ENCODE assay signal across 1 cellular context in genomic region chr6:32154514-32155161, GRCh38.
TF ChIP-seq lines count a peak whose summit lies in the region.

No MANE protein-coding gene starts in this region.

TF ChIP-seq in HepG2, 621 proteins besides CTCF, POLR2A, EP300 and RAD21 (continued from another document and continues in another):
- TF ChIP-seq BRD4 (CRISPR knock-in tag; IDR thresholded peaks at IDR 0.05) (0 out of 2 replicates have a peak, but pooled peaks have one; percentile 47), ONECUT2 (CRISPR knock-in tag; IDR thresholded peaks at IDR 0.05) (peak; percentile 25; the same call in 1 of the 2 replicates), ZEB1 (IDR thresholded peaks at IDR 0.05; ENCODE audit: insufficient replicate concordance, low read depth) (no peak), ZNF749 (CRISPR knock-in tag; IDR thresholded peaks at IDR 0.05; ENCODE audit: borderline replicate concordance) (no peak), ZSCAN31 (CRISPR knock-in tag; IDR thresholded peaks at IDR 0.05; ENCODE audit: low read depth) (peak; percentile 47; the same call in 1 of the 2 replicates), ZNF12 (CRISPR knock-in tag; IDR thresholded peaks at IDR 0.05) (no peak; the same call in 1 of the 2 replicates), TAF1 (CRISPR knock-in tag; IDR thresholded peaks at IDR 0.05) (no peak), NFRKB (IDR thresholded peaks at IDR 0.05) (no peak), RBM22 (optimal IDR thresholded peaks at IDR 0.05; ENCODE audit: low read length) (no peak), MED13 (CRISPR knock-in tag; IDR thresholded peaks at IDR 0.05) (no peak), ZNF441 (CRISPR knock-in tag; IDR thresholded peaks at IDR 0.05; ENCODE audit: borderline replicate concordance) (0 out of 2 replicates have a peak, but pooled peaks have one; percentile 10), ZNF335 (CRISPR knock-in tag; IDR thresholded peaks at IDR 0.05) (no peak; the same call in 1 of the 2 replicates), MZF1 (CRISPR knock-in tag; IDR thresholded peaks at IDR 0.05; ENCODE audit: borderline replicate concordance) (peak; percentile 92; the same call in 1 of the 2 replicates), SNAI1 (CRISPR knock-in tag; IDR thresholded peaks at IDR 0.05; ENCODE audit: borderline replicate concordance) (no peak; the same call in 1 of the 2 replicates), HCFC1 (IDR thresholded peaks at IDR 0.05; ENCODE audit: low read depth, low read length) (no peak), ZNF207 (IDR thresholded peaks at IDR 0.05; ENCODE audit: borderline replicate concordance) (no peak), ZNF556 (CRISPR knock-in tag; IDR thresholded peaks at IDR 0.05; ENCODE audit: borderline replicate concordance) (no peak), ZNF782 (CRISPR knock-in tag; IDR thresholded peaks at IDR 0.05; ENCODE audit: borderline replicate concordance) (no peak; the same call in 1 of the 2 replicates), HMGXB3 (CRISPR knock-in tag; IDR thresholded peaks at IDR 0.05; ENCODE audit: borderline replicate concordance) (no peak), NPAS2 (CRISPR knock-in tag; IDR thresholded peaks at IDR 0.05; ENCODE audit: borderline replicate concordance) (no peak), MAF1 (CRISPR knock-in tag; IDR thresholded peaks at IDR 0.05; ENCODE audit: borderline replicate concordance) (0 out of 2 replicates have a peak, but pooled peaks have one; percentile 24), ZNF432 (CRISPR knock-in tag; IDR thresholded peaks at IDR 0.05; ENCODE audit: borderline replicate concordance) (no peak), E2F2 (CRISPR knock-in tag; IDR thresholded peaks at IDR 0.05; ENCODE audit: borderline replicate concordance) (no peak), ZNF468 (CRISPR knock-in tag; IDR thresholded peaks at IDR 0.05) (no peak), HMGA1 (CRISPR knock-in tag; conservative IDR thresholded peaks at IDR 0.05) (no peak), MLLT10 (CRISPR knock-in tag; IDR thresholded peaks at IDR 0.05) (no peak), ATM (IDR thresholded peaks at IDR 0.05; ENCODE audit: borderline replicate concordance) (no peak), TEAD3 (CRISPR knock-in tag; optimal IDR thresholded peaks at IDR 0.05; ENCODE audit: borderline replicate concordance) (no peak), TFAP4 (IDR thresholded peaks at IDR 0.05; ENCODE audit: borderline replicate concordance, low read depth) (peak; percentile 66; the same call in 1 of the 2 replicates), NFAT5 (CRISPR knock-in tag; IDR thresholded peaks at IDR 0.05) (0 out of 2 replicates have a peak, but pooled peaks have one; percentile 48), ZNF563 (CRISPR knock-in tag; IDR thresholded peaks at IDR 0.05) (no peak), U2AF2 (IDR thresholded peaks at IDR 0.05; ENCODE audit: low read depth, low read length) (no peak), ZNF788 (CRISPR knock-in tag; IDR thresholded peaks at IDR 0.05; ENCODE audit: borderline replicate concordance) (0 out of 2 replicates have a peak, but pooled peaks have one; percentile 31), KDM2A (CRISPR knock-in tag; IDR thresholded peaks at IDR 0.05; ENCODE audit: borderline replicate concordance, low read depth) (peak; percentile 88; the same call in 1 of the 2 replicates), HOXA3 (CRISPR knock-in tag; IDR thresholded peaks at IDR 0.05) (no peak; the same call in 1 of the 2 replicates), AKNA (CRISPR knock-in tag; IDR thresholded peaks at IDR 0.05; ENCODE audit: borderline replicate concordance) (no peak), TP53 (CRISPR knock-in tag; conservative IDR thresholded peaks at IDR 0.05) (no peak), JDP2 (CRISPR knock-in tag; IDR thresholded peaks at IDR 0.05; ENCODE audit: borderline replicate concordance) (no peak), ZNF670 (CRISPR knock-in tag; IDR thresholded peaks at IDR 0.05; ENCODE audit: borderline replicate concordance) (no peak), ZNF558 (CRISPR knock-in tag; IDR thresholded peaks at IDR 0.05; ENCODE audit: borderline replicate concordance) (no peak), NFYC (CRISPR knock-in tag; IDR thresholded peaks at IDR 0.05) (peak; percentile 39; the same call in 1 of the 2 replicates), KDM4B (CRISPR knock-in tag; IDR thresholded peaks at IDR 0.05) (peak; percentile 42; the same call in 1 of the 2 replicates), ZNF143 (CRISPR knock-in tag; IDR thresholded peaks at IDR 0.05) (no peak), JARID2 (CRISPR knock-in tag; IDR thresholded peaks at IDR 0.05; ENCODE audit: insufficient replicate concordance) (no peak), NR2C2 (CRISPR knock-in tag; IDR thresholded peaks at IDR 0.05; ENCODE audit: borderline replicate concordance) (no peak), ZNF564 (CRISPR knock-in tag; IDR thresholded peaks at IDR 0.05) (no peak), MATR3 (CRISPR knock-in tag; IDR thresholded peaks at IDR 0.05) (no peak), ZNF414 (CRISPR knock-in tag; IDR thresholded peaks at IDR 0.05) (0 out of 2 replicates have a peak, but pooled peaks have one; percentile 55)
